Comparison of ENCODE assay signal across 8 cellular contexts in the genomic region with DNA sequence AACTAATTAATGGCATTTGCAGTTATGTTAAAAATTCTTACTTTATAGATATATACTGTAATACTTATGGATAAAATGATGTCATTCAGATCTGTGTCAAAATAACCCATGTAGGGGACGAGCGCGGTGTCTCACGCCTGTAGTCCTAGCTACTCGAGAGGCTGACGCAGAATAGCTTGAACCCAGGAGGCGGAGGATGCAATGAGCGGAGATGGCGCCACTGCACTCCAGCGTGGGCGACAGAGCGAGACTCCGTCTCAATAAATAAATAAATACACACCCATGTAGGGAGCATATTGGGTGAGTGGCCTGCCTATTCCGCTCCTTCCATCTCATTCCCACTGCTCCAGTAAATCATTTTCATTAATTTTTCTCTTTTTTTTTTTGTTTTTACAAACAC. TPM values are rescaled to one million over a fixed set of nuclear protein-coding genes. Genes with fewer than 3 reads are reported as not detected.
DNase-seq lines count a peak whose midpoint lies in the region; TF ChIP-seq lines count a peak whose summit lies in the region.

No MANE protein-coding gene starts in this region.

- TF ChIP-seq CTCF in hepatocyte (IDR thresholded peaks at IDR 0.05; ENCODE audit: poor library complexity) (no peak), smooth muscle cell (IDR thresholded peaks at IDR 0.05; ENCODE audit: borderline replicate concordance, insufficient read depth, poor library complexity, severe bottlenecking) (no peak)

- H4K20me1 ChIP-seq in hepatocyte (ENCODE audit: insufficient read depth, poor library complexity, severe bottlenecking), result no peaks in the 10 kb centered on the region
- peaks cover 65% of the 10 kb centered on the region for H4K20me1 ChIP-seq in smooth muscle cell (ENCODE audit: low read depth)

- 69% methylated on average over 14 of the region's 14 CpGs for WGBS in hepatocyte (ENCODE audit: low lambda C conversion rate, missing lambda C conversion rate)
- WGBS in smooth muscle cell (ENCODE audit: low lambda C conversion rate), result 75% methylated on average over 14 of the region's 14 CpGs

- intact Hi-C loops in activated T-helper 2 cell treated with anti-CD3 and anti-CD28 coated beads, Interferon-gamma antibody, Interleukin-2, Interleukin-4, amounts not matched to agents 10 μg/mL and 5 μg/mL and 100 μg/mL, durations not matched to agents 14 hours and 24 hours and 36 hours (cut with micrococcal nuclease), result loop anchor here (2.0 kb wide), 1 partner anchor 15 kb away; no protein-coding TSS in a partner anchor

- H3K9me3 ChIP-seq in hepatocyte (ENCODE audit: low read depth) (no peaks in the 10 kb centered on the region), smooth muscle cell (replicated peaks; ENCODE audit: low read depth) (no peaks in the 10 kb centered on the region)

- H3K27me3 Mint-ChIP-seq in activated T-helper 2 cell treated with anti-CD3 and anti-CD28 coated beads, Interferon-gamma antibody, Interleukin-2, Interleukin-4, amounts not matched to agents 10 μg/mL and 5 μg/mL and 100 μg/mL, durations not matched to agents 14 hours and 24 hours and 36 hours (ENCODE audit: low read depth), result no peaks in the 10 kb centered on the region

- no peaks in the 10 kb centered on the region for H3F3A ChIP-seq in smooth muscle cell (ENCODE audit: low read depth)

- H3K27me3 ChIP-seq in hepatocyte (no peaks in the 10 kb centered on the region), smooth muscle cell (ENCODE audit: low read depth) (no peaks in the 10 kb centered on the region)

- H3K4me3 ChIP-seq in hepatocyte, result peak overlapping the region; percentile 31
- peak overlapping the region; percentile 67 for H3K4me3 ChIP-seq in smooth muscle cell

- H3K27ac ChIP-seq in hepatocyte, result peak overlapping the region; percentile 96
- H3K27ac ChIP-seq in smooth muscle cell (ENCODE audit: low read depth), result peak overlapping the region; percentile 87

- peak overlapping the region; percentile 95 for H3K27ac Mint-ChIP-seq in activated T-helper 2 cell treated with anti-CD3 and anti-CD28 coated beads, Interferon-gamma antibody, Interleukin-2, Interleukin-4, amounts not matched to agents 10 μg/mL and 5 μg/mL and 100 μg/mL, durations not matched to agents 14 hours and 24 hours and 36 hours

- H3K4me1 ChIP-seq in hepatocyte (ENCODE audit: insufficient read depth) (no peaks in the 10 kb centered on the region), smooth muscle cell (ENCODE audit: low read depth) (no peaks in the 10 kb centered on the region)

- H3K79me2 ChIP-seq in hepatocyte, result peaks cover 91% of the 10 kb centered on the region
- H3K79me2 ChIP-seq in smooth muscle cell (ENCODE audit: low read depth), result peaks cover 86% of the 10 kb centered on the region

- DNase-seq in NCI-H1436 (lab: John Stamatoyannopoulos, UW) (peak; percentile 5), NCI-H1436 treated with DMSO at 0.1 percent for 48 hours (lab: John Stamatoyannopoulos, UW) (no peak), hepatocyte (ENCODE audit: low spot score) (no peak), smooth muscle cell (lab: John Stamatoyannopoulos, UW; ENCODE audit: unreplicated experiment) (no peak), cortex of kidney (lab: John Stamatoyannopoulos, UW) (no peak), iPS-NIHi11 (ENCODE audit: low spot score) (no peak), MV-4-11 (lab: John Stamatoyannopoulos, UW) (no peak)
- no peak for DNase-seq in activated T-helper 2 cell treated with anti-CD3 and anti-CD28 coated beads, Interferon-gamma antibody, Interleukin-2, Interleukin-4, amounts not matched to agents 10 μg/mL and 5 μg/mL and 100 μg/mL, durations not matched to agents 14 hours and 24 hours and 36 hours (ENCODE audit: low spot score)

- H3K4me2 ChIP-seq in hepatocyte (peak overlapping the region; percentile 77), smooth muscle cell (peak overlapping the region; percentile 85)

- peak overlapping the region; percentile 43 for H2AFZ ChIP-seq in hepatocyte
- H2AFZ ChIP-seq in smooth muscle cell (ENCODE audit: low read depth), result no peak overlapping the region

- H3K36me3 Mint-ChIP-seq in activated T-helper 2 cell treated with anti-CD3 and anti-CD28 coated beads, Interferon-gamma antibody, Interleukin-2, Interleukin-4, amounts not matched to agents 10 μg/mL and 5 μg/mL and 100 μg/mL, durations not matched to agents 14 hours and 24 hours and 36 hours (ENCODE audit: low read depth), result peaks cover 42% of the 10 kb centered on the region

- no peaks in the 10 kb centered on the region for H3K9me2 ChIP-seq in hepatocyte (replicated peaks; ENCODE audit: insufficient read depth)

- peak overlapping the region; percentile 98 for H3K4me3 Mint-ChIP-seq in activated T-helper 2 cell treated with anti-CD3 and anti-CD28 coated beads, Interferon-gamma antibody, Interleukin-2, Interleukin-4, amounts not matched to agents 10 μg/mL and 5 μg/mL and 100 μg/mL, durations not matched to agents 14 hours and 24 hours and 36 hours (ENCODE audit: low read depth)

- H3K9ac ChIP-seq in smooth muscle cell (ENCODE audit: low read depth), result peak overlapping the region; percentile 82

- H3K9me3 Mint-ChIP-seq in activated T-helper 2 cell treated with anti-CD3 and anti-CD28 coated beads, Interferon-gamma antibody, Interleukin-2, Interleukin-4, amounts not matched to agents 10 μg/mL and 5 μg/mL and 100 μg/mL, durations not matched to agents 14 hours and 24 hours and 36 hours, result no peaks in the 10 kb centered on the region

- no peaks in the 10 kb centered on the region for H3K36me3 ChIP-seq in hepatocyte (replicated peaks; ENCODE audit: insufficient read depth, low read depth)
- H3K36me3 ChIP-seq in smooth muscle cell (ENCODE audit: low read depth), result peaks cover 10% of the 10 kb centered on the region

- H3K4me1 Mint-ChIP-seq in activated T-helper 2 cell treated with anti-CD3 and anti-CD28 coated beads, Interferon-gamma antibody, Interleukin-2, Interleukin-4, amounts not matched to agents 10 μg/mL and 5 μg/mL and 100 μg/mL, durations not matched to agents 14 hours and 24 hours and 36 hours (ENCODE audit: low read depth), result peaks cover 12% of the 10 kb centered on the region

RNA-seq across cellular contexts. Expression of gene SNU13, which starts 7.1 kb away (rescaled TPM):
- total RNA-seq in activated T-helper 2 cell treated with anti-CD3 and anti-CD28 coated beads, Interferon-gamma antibody, Interleukin-2, Interleukin-4, amounts not matched to agents 10 μg/mL and 5 μg/mL and 100 μg/mL, durations not matched to agents 14 hours and 24 hours and 36 hours, result 270 and 284 TPM in 2 replicates
- total RNA-seq in hepatocyte (119 and 144 TPM in 2 replicates), smooth muscle cell (98.2 and 142 TPM in 2 replicates)
- polyA plus RNA-seq in hepatocyte (240 and 245 TPM in 2 replicates), smooth muscle cell (239 and 250 TPM in 2 replicates)

RNA-seq across cellular contexts. Expression of gene MEI1, which starts 17.7 kb away (rescaled TPM):
- 24.6 and 26.1 TPM in 2 replicates for total RNA-seq in activated T-helper 2 cell treated with anti-CD3 and anti-CD28 coated beads, Interferon-gamma antibody, Interleukin-2, Interleukin-4, amounts not matched to agents 10 μg/mL and 5 μg/mL and 100 μg/mL, durations not matched to agents 14 hours and 24 hours and 36 hours
- total RNA-seq in hepatocyte (not detected in 2 replicates), smooth muscle cell (0.18 and 0.49 TPM in 2 replicates)
- polyA plus RNA-seq in hepatocyte (0.18 and 2.4 TPM in 2 replicates), smooth muscle cell (2.6 and 3.2 TPM in 2 replicates)

Comparison
In these comparisons a context has a peak if more than half of its experiments do, and no peak if none do; other contexts are left out.
1. RNA of gene MEI1, which starts 17.7 kb away (total RNA-seq): 24.6 to 26.1 TPM in activated T-helper 2 cell treated with anti-CD3 and anti-CD28 coated beads, Interferon-gamma antibody, Interleukin-2, Interleukin-4, amounts not matched to agents 10 μg/mL and 5 μg/mL and 100 μg/mL, durations not matched to agents 14 hours and 24 hours and 36 hours; 0.18 to 0.49 TPM in smooth muscle cell and not detected in hepatocyte; every median in the first group is over 10 times any median in the second.